In the genomic region with DNA sequence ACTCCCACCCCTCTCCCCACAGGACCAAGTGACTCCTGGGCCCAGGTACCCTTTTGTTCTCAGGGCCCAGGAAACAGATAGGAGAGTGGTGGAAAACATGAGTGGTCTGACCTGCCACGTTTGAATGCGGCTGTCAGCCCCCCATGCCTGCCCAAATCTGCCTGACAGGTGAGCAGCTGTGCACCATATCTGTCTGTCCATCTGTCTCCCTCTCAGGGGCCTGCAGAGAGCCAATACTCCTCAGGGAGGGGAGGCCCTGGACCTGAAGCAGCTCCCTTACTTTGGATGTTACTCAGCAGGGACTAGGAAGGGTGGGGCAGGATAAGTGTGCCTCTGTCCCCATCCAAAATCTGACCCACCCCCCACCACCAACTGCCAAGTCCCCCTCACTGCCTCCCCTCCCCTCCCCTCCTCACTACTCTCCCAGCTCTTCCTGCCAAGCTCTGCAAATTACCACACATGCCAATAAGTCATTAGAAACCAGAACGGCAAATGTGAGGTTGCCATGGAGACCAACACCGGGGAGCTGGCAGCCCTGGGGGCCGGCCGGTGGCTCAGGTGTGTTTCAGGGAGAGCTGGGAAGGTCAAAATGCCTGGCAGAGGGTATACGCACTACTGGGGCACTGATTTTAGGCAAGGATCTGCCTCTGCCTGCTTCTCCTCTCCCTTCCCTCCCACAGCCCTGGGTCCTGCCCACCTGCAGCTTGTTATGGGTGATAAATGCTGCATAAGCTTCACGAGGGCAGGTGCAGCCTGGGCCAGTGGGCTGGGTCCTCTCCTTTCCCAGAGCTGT, we compare ENCODE assay signal across 17 cellular contexts. TPM values are rescaled to one million over a fixed set of nuclear protein-coding genes. Genes with fewer than 3 reads are reported as not detected.
DNase-seq lines count a peak whose midpoint lies in the region; ATAC-seq and TF ChIP-seq lines count a peak whose summit lies in the region.
"Had no signal": no experiment of that assay in that cellular context is flagged by ENCODE, and none has a peak within 500 bp of the region (broad histone marks: within the 10 kb centered on the region; RNA-seq: fewer than 3 reads in every experiment).

No MANE protein-coding gene starts in this region.

- H3K36me3 ChIP-seq in HAP-1 (replicated peaks), result no peaks in the 10 kb centered on the region
- no peaks in the 10 kb centered on the region for H3K36me3 ChIP-seq in CD4-positive, alpha-beta memory T cell (ENCODE audit: insufficient read depth, low read length)
- H3K36me3 ChIP-seq in heart left ventricle, result no peaks in the 10 kb centered on the region
- H3K36me3 ChIP-seq: esophagus muscularis mucosa, right lobe of liver had no signal

- TF ChIP-seq CTCF in dorsolateral prefrontal cortex (IDR thresholded peaks at IDR 0.05 in 54 of 56, conservative IDR thresholded peaks at IDR 0.05 in 2 of 56; ENCODE audit: low read depth in 1 of 56, partially characterized antibody in 56 of 56) (no peak), heart left ventricle (IDR thresholded peaks at IDR 0.05) (no peak)

- DNase-seq in COR-L47 (lab: John Stamatoyannopoulos, UW), result peak; percentile 89
- peak; percentile 96 for DNase-seq in NCI-H1105 treated with DMSO at 0.1 percent for 48 hours (lab: John Stamatoyannopoulos, UW)
- peak; percentile 59 for DNase-seq in NCI-H345 (lab: John Stamatoyannopoulos, UW)
- peak in 1 of 10 donors; percentile 51 for DNase-seq in dorsolateral prefrontal cortex
- no peak for DNase-seq in HAP-1 (ENCODE audit: low spot score in 2 of 2)
- no peak for DNase-seq in CD4-positive, alpha-beta memory T cell
- no peak for DNase-seq in heart left ventricle
- DNase-seq: activated CD4-positive, alpha-beta T cell treated with anti-CD3 and anti-CD28 coated beads for 36 hours; activated T-cell treated with anti-CD3 and anti-CD28 coated beads, Interleukin-2, amount 50 U/mL, for 24 hours; right lobe of liver; stimulated activated CD4-positive, alpha-beta T cell treated with anti-CD3 and anti-CD28 coated beads, Interleukin-4, amount 100 ng/mL, for 1 hour; T-helper 17 cell; trophoblast cell had no signal

- H3K27me3 ChIP-seq in dorsolateral prefrontal cortex (no peaks in the 10 kb centered on the region), HAP-1 (ENCODE audit: low read depth) (peaks cover 6% of the 10 kb centered on the region), heart left ventricle (peaks cover 0 to 19% (median 0%) of the 10 kb centered on the region in 9 donors)
- H3K27me3 ChIP-seq in CD4-positive, alpha-beta memory T cell (ENCODE audit: insufficient read depth, low read length), result no peaks in the 10 kb centered on the region
- H3K27me3 ChIP-seq: esophagus muscularis mucosa, right lobe of liver had no signal

- TF ChIP-seq POLR2A in heart left ventricle (IDR thresholded peaks at IDR 0.05), result no peak

- H3K9me3 ChIP-seq in HAP-1 (no peaks in the 10 kb centered on the region), heart left ventricle (no peaks in the 10 kb centered on the region)
- no peaks in the 10 kb centered on the region for H3K9me3 ChIP-seq in CD4-positive, alpha-beta memory T cell (ENCODE audit: control insufficient read depth in 1 of 2, low read length in 2 of 2)
- H3K9me3 ChIP-seq: esophagus muscularis mucosa, right lobe of liver had no signal

- WGBS in heart left ventricle, 4 donors, result 51 to 57% (median 55%) methylated on average over 7 to 8 of the region's 8 CpGs

- H3K36me3 Mint-ChIP-seq in CD4-positive, alpha-beta memory T cell, result no peaks in the 10 kb centered on the region

- no peaks in the 10 kb centered on the region for H3K4me1 Mint-ChIP-seq in CD4-positive, alpha-beta memory T cell
- H3K4me1 Mint-ChIP-seq: activated CD4-positive, alpha-beta T cell treated with anti-CD3 and anti-CD28 coated beads for 36 hours had no signal

- H3K27ac Mint-ChIP-seq in CD4-positive, alpha-beta memory T cell, result no peak overlapping the region
- H3K27ac Mint-ChIP-seq: activated CD4-positive, alpha-beta T cell treated with anti-CD3 and anti-CD28 coated beads for 36 hours; activated T-cell treated with anti-CD3 and anti-CD28 coated beads, Interleukin-2, amount 50 U/mL, for 24 hours; nephron; T-helper 17 cell had no signal

- peak overlapping the region in 50 of 59 donors; percentile 8 to 83 (median 63) for H3K27ac ChIP-seq in dorsolateral prefrontal cortex
- no peak overlapping the region for H3K27ac ChIP-seq in CD4-positive, alpha-beta memory T cell (ENCODE audit: low read depth, low read length)
- H3K27ac ChIP-seq in heart left ventricle, result no peak overlapping the region
- H3K27ac ChIP-seq: esophagus muscularis mucosa, right lobe of liver had no signal

- CTCF ChIA-PET in CD4-positive, alpha-beta memory T cell (lab: Charles Lee; ENCODE audit: partially characterized antibody), result no interaction called here

- H3K4me1 ChIP-seq in HAP-1 (no peaks in the 10 kb centered on the region), heart left ventricle (no peaks in the 10 kb centered on the region)
- H3K4me1 ChIP-seq in CD4-positive, alpha-beta memory T cell (ENCODE audit: insufficient read depth, low read length), result no peaks in the 10 kb centered on the region
- H3K4me1 ChIP-seq: right lobe of liver had no signal

- peaks cover 4 to 9% of the 10 kb centered on the region in 2 donors for H3K27me3 Mint-ChIP-seq in CD4-positive, alpha-beta memory T cell
- H3K27me3 Mint-ChIP-seq: activated CD4-positive, alpha-beta T cell treated with anti-CD3 and anti-CD28 coated beads for 36 hours had no signal

- H3K9me3 Mint-ChIP-seq in CD4-positive, alpha-beta memory T cell, result no peaks in the 10 kb centered on the region
- H3K9me3 Mint-ChIP-seq: activated T-cell treated with anti-CD3 and anti-CD28 coated beads, Interleukin-2, amount 50 U/mL, for 24 hours; nephron had no signal

- H3K4me3 Mint-ChIP-seq in CD4-positive, alpha-beta memory T cell, result no peak overlapping the region
- H3K4me3 Mint-ChIP-seq: activated CD4-positive, alpha-beta T cell treated with anti-CD3 and anti-CD28 coated beads for 36 hours; activated T-cell treated with anti-CD3 and anti-CD28 coated beads, Interleukin-2, amount 50 U/mL, for 24 hours; nephron; T-helper 17 cell had no signal

- ATAC-seq in heart left ventricle, result no peak
- no peak for ATAC-seq in GM18868 (IDR thresholded peaks at IDR 0.05; ENCODE audit: unreplicated experiment)
- ATAC-seq: activated CD4-positive, alpha-beta T cell treated with anti-CD3 and anti-CD28 coated beads for 36 hours; right lobe of liver; T-helper 17 cell had no signal

- intact Hi-C loops in dorsolateral prefrontal cortex (cut with DNase I), result no loop called here
- intact Hi-C loops in CD4-positive, alpha-beta memory T cell (cut with micrococcal nuclease), result no loop called here
- intact Hi-C loops in heart left ventricle (cut with DNase I), result no loop called here

- in situ Hi-C loops in HAP-1 (cut with MboI; ENCODE audit: low sequenced_read_pairs), result no loop called here

- POLR2A ChIA-PET in CD4-positive, alpha-beta memory T cell (lab: Charles Lee; ENCODE audit: partially characterized antibody), result no interaction called here

- H3K4me3 ChIP-seq in dorsolateral prefrontal cortex, result no peak overlapping the region
- no peak overlapping the region for H3K4me3 ChIP-seq in HAP-1
- H3K4me3 ChIP-seq in CD4-positive, alpha-beta memory T cell (ENCODE audit: low read length in 2 of 2), result no peak overlapping the region
- no peak overlapping the region for H3K4me3 ChIP-seq in heart left ventricle
- H3K4me3 ChIP-seq: esophagus muscularis mucosa, right lobe of liver had no signal

RNA-seq across cellular contexts. Expression of a gene that starts 11.4 kb away (rescaled TPM):
- 10 to 100 TPM; 14.3 to 56.8 (median 35.2) TPM for total RNA-seq in dorsolateral prefrontal cortex
- not detected for total RNA-seq in CD4-positive, alpha-beta memory T cell
- not detected for polyA plus RNA-seq in CD4-positive, alpha-beta memory T cell
- total RNA-seq in heart left ventricle, result 1 to 10 TPM; 1.1 to 4.2 (median 1.5) TPM
- polyA plus RNA-seq in heart left ventricle, result 1 to 10 TPM in 1 of 2 donors, under 1 TPM in 1; 0.65 to 1.7 TPM
- total RNA-seq: RPMI7951, T-helper 17 cell had no signal

Comparison
In these comparisons a context has a peak if more than half of its experiments do, and no peak if none do; other contexts are left out.
1. DNase-seq: peak in COR-L47 (single experiment), NCI-H1105 treated with DMSO at 0.1 percent for 48 hours (single experiment) and NCI-H345 (single experiment); none in HAP-1 (0 of 2), CD4-positive, alpha-beta memory T cell (0 of 5) and heart left ventricle (0 of 5).
2. H3K27ac ChIP-seq: peak in dorsolateral prefrontal cortex (50 of 59); none in CD4-positive, alpha-beta memory T cell (single experiment) and heart left ventricle (0 of 12).